In genomic region chr6:101762851-101763250, GRCh38 we compare ENCODE assay signal across 1 cellular context.
TF ChIP-seq lines count a peak whose summit lies in the region.

No MANE protein-coding gene starts in this region.

TF ChIP-seq in GM23338, 12 proteins besides CTCF, POLR2A, EP300 and RAD21 (continued from another document):
- TF ChIP-seq ZNF462 (CRISPR knock-in tag; IDR thresholded peaks at IDR 0.05) (no peak), EZH2 (IDR thresholded peaks at IDR 0.05; ENCODE audit: low read depth, unreplicated experiment) (no peak), JUNB (IDR thresholded peaks at IDR 0.05; ENCODE audit: unreplicated experiment) (no peak), REST (IDR thresholded peaks at IDR 0.05; ENCODE audit: unreplicated experiment) (no peak), EZH2phosphoT487 (IDR thresholded peaks at IDR 0.05; ENCODE audit: unreplicated experiment) (no peak), ZNF114 (CRISPR knock-in tag; IDR thresholded peaks at IDR 0.05) (no peak)
